9 cellular contexts compared by ENCODE assay signal in the genomic region with DNA sequence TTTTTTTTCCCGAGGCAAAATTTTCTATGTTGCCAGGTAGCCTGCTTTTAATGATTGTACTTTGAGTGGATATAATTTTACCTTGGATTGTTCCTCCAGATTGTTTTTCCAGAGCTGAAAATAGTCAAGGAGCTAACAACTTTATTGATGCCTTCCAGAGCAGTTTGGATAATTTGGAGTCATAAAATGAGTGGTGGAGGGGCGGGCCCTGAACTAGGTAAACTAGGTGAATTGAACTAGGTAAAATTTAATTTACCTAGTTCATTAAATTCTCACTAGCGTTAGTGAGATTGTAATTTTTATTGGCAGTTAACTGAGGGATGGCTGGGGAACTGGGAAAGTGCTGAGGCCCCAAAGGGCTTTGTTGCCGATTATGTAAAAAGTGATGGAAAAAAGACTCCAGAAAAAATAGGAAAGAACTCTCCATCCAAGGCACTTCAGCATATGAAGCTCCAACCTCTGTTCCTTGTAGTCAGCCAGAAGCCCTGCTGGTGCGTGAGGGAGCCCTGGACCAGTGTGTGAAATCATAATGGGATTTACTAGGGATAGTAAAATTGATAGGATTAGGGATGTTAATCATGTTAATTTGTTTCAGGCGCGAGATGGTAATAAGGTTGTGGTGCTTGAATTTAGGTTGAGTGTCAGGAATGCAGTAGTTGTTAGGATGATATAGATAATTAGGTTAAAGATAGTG. TPM values are rescaled to one million over a fixed set of nuclear protein-coding genes. Genes with fewer than 3 reads are reported as not detected.
A peak's percentile ranks its signal among the peaks of the same experiment; 100 is the strongest.
DNase-seq lines count a peak whose midpoint lies in the region; ATAC-seq and TF ChIP-seq lines count a peak whose summit lies in the region.
"Had no signal": no experiment of that assay in that cellular context is flagged by ENCODE, and none has a peak within 500 bp of the region (broad histone marks: within the 10 kb centered on the region; RNA-seq: fewer than 3 reads in every experiment).

No MANE protein-coding gene starts in this region.

- H3K4me1 Mint-ChIP-seq in activated T-cell treated with anti-CD3 and anti-CD28 coated beads, Interleukin-2, amount 50 U/mL, for 72 hours (ENCODE audit: low read depth): peaks cover 52% of the 10 kb centered on the region
- peaks cover 24% of the 10 kb centered on the region for H3K4me1 Mint-ChIP-seq in WTC11

- H3K27me3 Mint-ChIP-seq in activated T-cell treated with anti-CD3 and anti-CD28 coated beads, Interleukin-2, amount 50 U/mL, for 72 hours (ENCODE audit: low read depth): no peaks in the 10 kb centered on the region
- no peaks in the 10 kb centered on the region; the same call in 1 of the 2 replicates for H3K27me3 Mint-ChIP-seq in WTC11 (ENCODE audit: low read depth)

- POLR2A ChIA-PET in WTC11 (lab: Charles Lee): interaction anchor here (0.7 kb wide), 1 partner anchor 105 kb away, joined by 3 read pairs; no protein-coding TSS in a partner anchor

- H3K4me3 ChIP-seq in iPS-15b (ENCODE audit: low read depth, low read length): peak overlapping the region; percentile 89
- peak overlapping the region in 3 of 5 donors; percentile 17 to 82 (median 72) for H3K4me3 ChIP-seq in subcutaneous abdominal adipose tissue (ENCODE audit: low read depth in 1 of 5, low read length in 5 of 5)

- TF ChIP-seq CTCF in WTC11 (IDR thresholded peaks at IDR 0.05): no peak

- ATAC-seq in activated T-cell treated with anti-CD3 and anti-CD28 coated beads, Interleukin-2, amount 50 U/mL, for 72 hours (replicated peaks in 1 of 2): no peak
- ATAC-seq in WTC11: no peak
- ATAC-seq in GM18868 (IDR thresholded peaks at IDR 0.05; ENCODE audit: unreplicated experiment): no peak

- no peaks in the 10 kb centered on the region for H3K9me3 Mint-ChIP-seq in activated T-cell treated with anti-CD3 and anti-CD28 coated beads, Interleukin-2, amount 50 U/mL, for 72 hours
- H3K9me3 Mint-ChIP-seq in WTC11: no peaks in the 10 kb centered on the region

- H3K9ac ChIP-seq in iPS-15b (ENCODE audit: low read depth, low read length) (no peak overlapping the region), subcutaneous abdominal adipose tissue (ENCODE audit: low read length in 5 of 5) (peak overlapping the region in 3 of 5 donors; percentile 18 to 98 (median 42))

- H3K4me1 ChIP-seq in iPS-15b (ENCODE audit: control insufficient read depth, insufficient read depth, low read length) (peaks cover 3% of the 10 kb centered on the region), subcutaneous abdominal adipose tissue (ENCODE audit: control insufficient read depth in 5 of 5, insufficient read depth in 5 of 5, low read length in 5 of 5) (peaks cover 0 to 51% (median 41%) of the 10 kb centered on the region in 5 donors)

- H3K36me3 Mint-ChIP-seq in activated T-cell treated with anti-CD3 and anti-CD28 coated beads, Interleukin-2, amount 50 U/mL, for 72 hours (ENCODE audit: insufficient read depth in 2 of 2): peaks cover 1 to 5% of the 10 kb centered on the region in 2 donors
- H3K36me3 Mint-ChIP-seq in WTC11: no peaks in the 10 kb centered on the region; the same call in 1 of the 2 replicates

- no peaks in the 10 kb centered on the region for H3K9me3 ChIP-seq in iPS-15b (ENCODE audit: control insufficient read depth, insufficient read depth, low read length)
- no peaks in the 10 kb centered on the region for H3K9me3 ChIP-seq in subcutaneous abdominal adipose tissue (ENCODE audit: control insufficient read depth in 5 of 5, low read length in 5 of 5)

- H3K27me3 ChIP-seq in iPS-15b (ENCODE audit: control insufficient read depth, insufficient read depth, low read length): no peaks in the 10 kb centered on the region
- H3K27me3 ChIP-seq in subcutaneous abdominal adipose tissue (ENCODE audit: control insufficient read depth in 5 of 5, insufficient read depth in 4 of 5, low read length in 5 of 5): no peaks in the 10 kb centered on the region

- H3K27ac Mint-ChIP-seq in activated T-cell treated with anti-CD3 and anti-CD28 coated beads, Interleukin-2, amount 50 U/mL, for 72 hours: peak overlapping the region; percentile 11
- no peak overlapping the region; the same call in 1 of the 2 replicates for H3K27ac Mint-ChIP-seq in WTC11

- CTCF ChIA-PET in WTC11 (lab: Charles Lee): no interaction called here

- no peak for DNase-seq in activated T-cell treated with anti-CD3 and anti-CD28 coated beads, Interleukin-2, amount 50 U/mL, for 72 hours
- no peak for DNase-seq in activated T-cell treated with anti-CD3 and anti-CD28 coated beads, Interleukin-2, amount 50 U/mL, for 1 hour
- DNase-seq in WTC11 (ENCODE audit: low spot score) (no peak), OCI-M1 (lab: John Stamatoyannopoulos, UW) (no peak), NCI-H187 (lab: John Stamatoyannopoulos, UW) (no peak)
- DNase-seq: stimulated activated CD4-positive, alpha-beta T cell treated with anti-CD3 and anti-CD28 coated beads, Interleukin-15, amount 100 ng/mL, for 24 hours had no signal

- H3K4me3 Mint-ChIP-seq in activated T-cell treated with anti-CD3 and anti-CD28 coated beads, Interleukin-2, amount 50 U/mL, for 72 hours: peak overlapping the region; percentile 85 to 92
- peak overlapping the region; percentile 95 for H3K4me3 Mint-ChIP-seq in WTC11

- H3K36me3 ChIP-seq in iPS-15b (ENCODE audit: control insufficient read depth, insufficient read depth, low read length): no peaks in the 10 kb centered on the region
- H3K36me3 ChIP-seq in subcutaneous abdominal adipose tissue (ENCODE audit: control insufficient read depth in 5 of 5, insufficient read depth in 5 of 5, low read length in 5 of 5): no peaks in the 10 kb centered on the region

- H3K27ac ChIP-seq in subcutaneous abdominal adipose tissue (ENCODE audit: low read depth, low read length): peak overlapping the region; percentile 96

TF ChIP-seq in WTC11, 78 proteins besides CTCF, POLR2A, EP300 and RAD21:
- TF ChIP-seq NR3C1 (CRISPR knock-in tag; conservative IDR thresholded peaks at IDR 0.05; ENCODE audit: low read depth) (no peak), CBFB (CRISPR knock-in tag; IDR thresholded peaks at IDR 0.05; ENCODE audit: low read depth) (no peak), RORB (CRISPR knock-in tag; IDR thresholded peaks at IDR 0.05) (no peak), TP53 (CRISPR knock-in tag; IDR thresholded peaks at IDR 0.05) (no peak), MYBL2 (CRISPR knock-in tag; IDR thresholded peaks at IDR 0.05) (no peak), NR2C2 (CRISPR knock-in tag; IDR thresholded peaks at IDR 0.05) (no peak)
- TF ChIP-seq, protein P1, sequence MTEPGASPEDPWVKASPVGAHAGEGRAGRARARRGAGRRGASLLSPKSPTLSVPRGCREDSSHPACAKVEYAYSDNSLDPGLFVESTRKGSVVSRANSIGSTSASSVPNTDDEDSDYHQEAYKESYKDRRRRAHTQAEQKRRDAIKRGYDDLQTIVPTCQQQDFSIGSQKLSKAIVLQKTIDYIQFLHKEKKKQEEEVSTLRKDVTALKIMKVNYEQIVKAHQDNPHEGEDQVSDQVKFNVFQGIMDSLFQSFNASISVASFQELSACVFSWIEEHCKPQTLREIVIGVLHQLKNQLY (CRISPR knock-in tag; IDR thresholded peaks at IDR 0.05): no peak

RNA-seq across cellular contexts. Expression of a gene that starts 1.7 kb away (rescaled TPM):
- 1 to 10 TPM; 3.6 to 5.4 TPM for total RNA-seq in activated T-cell treated with anti-CD3 and anti-CD28 coated beads, Interleukin-2, amount 50 U/mL, for 72 hours
- total RNA-seq in WTC11 (2021): 6.1 to 7.4 TPM (median 6.8 TPM) in 3 replicates

RNA-seq across cellular contexts. Expression of a gene that starts 28.6 kb away (rescaled TPM):
- 10 to 100 TPM; 17.2 to 24.7 TPM for total RNA-seq in activated T-cell treated with anti-CD3 and anti-CD28 coated beads, Interleukin-2, amount 50 U/mL, for 72 hours
- 17.2 to 25.3 TPM (median 22.1 TPM) in 3 replicates for total RNA-seq in WTC11 (2021)

RNA-seq across cellular contexts. Expression of a gene that starts 33.4 kb away (rescaled TPM):
- total RNA-seq in activated T-cell treated with anti-CD3 and anti-CD28 coated beads, Interleukin-2, amount 50 U/mL, for 72 hours: 1 to 10 TPM; 1.3 to 3.0 TPM
- total RNA-seq in WTC11 (2021): 41.6 to 51.8 TPM (median 49.0 TPM) in 3 replicates

Comparison
In these comparisons a context has a peak if more than half of its experiments do, and no peak if none do; other contexts are left out.
1. RNA of a gene that starts 33.4 kb away (total RNA-seq): 41.6 to 51.8 TPM in WTC11; 1.3 to 3.0 TPM in activated T-cell treated with anti-CD3 and anti-CD28 coated beads, Interleukin-2, amount 50 U/mL, for 72 hours; every median in the first group is over 10 times any median in the second.